ENCODE assay signal across 1 cellular context in the genomic region with DNA sequence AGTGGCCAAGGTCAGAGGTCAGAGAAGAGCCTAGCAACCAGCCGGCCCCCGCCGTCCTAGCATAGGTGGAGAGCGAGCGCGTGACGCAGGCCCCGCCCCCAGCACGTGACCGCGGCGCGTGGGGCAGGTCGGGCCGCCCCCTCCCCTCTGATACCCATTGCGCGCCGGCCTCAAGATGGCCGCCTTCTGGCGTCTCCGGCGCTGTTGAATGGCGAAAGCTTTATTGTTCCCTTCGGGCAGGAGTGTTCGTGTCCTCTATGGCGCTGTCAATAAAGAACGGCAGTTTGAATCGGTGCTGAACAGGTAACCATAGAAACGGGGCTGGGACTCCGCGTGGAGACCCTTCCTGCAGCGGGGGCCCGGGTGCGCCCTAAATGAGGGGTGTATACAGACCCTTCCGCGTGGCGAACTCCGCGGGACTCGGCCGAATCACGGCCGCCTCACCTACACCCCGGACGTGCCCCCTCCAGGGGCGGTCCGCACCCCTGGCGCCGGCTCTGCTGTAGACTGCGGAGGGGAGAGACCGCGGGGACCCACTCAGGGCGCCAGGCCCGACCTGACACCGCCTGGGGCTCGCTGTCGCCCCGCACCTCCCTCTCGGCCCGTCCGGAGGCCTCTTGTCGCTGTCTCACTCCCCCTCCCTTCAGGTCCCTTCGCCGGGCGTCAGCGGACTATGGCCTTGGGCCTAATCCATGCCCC.
TF ChIP-seq lines count a peak whose summit lies in the region.

A gene with protein sequence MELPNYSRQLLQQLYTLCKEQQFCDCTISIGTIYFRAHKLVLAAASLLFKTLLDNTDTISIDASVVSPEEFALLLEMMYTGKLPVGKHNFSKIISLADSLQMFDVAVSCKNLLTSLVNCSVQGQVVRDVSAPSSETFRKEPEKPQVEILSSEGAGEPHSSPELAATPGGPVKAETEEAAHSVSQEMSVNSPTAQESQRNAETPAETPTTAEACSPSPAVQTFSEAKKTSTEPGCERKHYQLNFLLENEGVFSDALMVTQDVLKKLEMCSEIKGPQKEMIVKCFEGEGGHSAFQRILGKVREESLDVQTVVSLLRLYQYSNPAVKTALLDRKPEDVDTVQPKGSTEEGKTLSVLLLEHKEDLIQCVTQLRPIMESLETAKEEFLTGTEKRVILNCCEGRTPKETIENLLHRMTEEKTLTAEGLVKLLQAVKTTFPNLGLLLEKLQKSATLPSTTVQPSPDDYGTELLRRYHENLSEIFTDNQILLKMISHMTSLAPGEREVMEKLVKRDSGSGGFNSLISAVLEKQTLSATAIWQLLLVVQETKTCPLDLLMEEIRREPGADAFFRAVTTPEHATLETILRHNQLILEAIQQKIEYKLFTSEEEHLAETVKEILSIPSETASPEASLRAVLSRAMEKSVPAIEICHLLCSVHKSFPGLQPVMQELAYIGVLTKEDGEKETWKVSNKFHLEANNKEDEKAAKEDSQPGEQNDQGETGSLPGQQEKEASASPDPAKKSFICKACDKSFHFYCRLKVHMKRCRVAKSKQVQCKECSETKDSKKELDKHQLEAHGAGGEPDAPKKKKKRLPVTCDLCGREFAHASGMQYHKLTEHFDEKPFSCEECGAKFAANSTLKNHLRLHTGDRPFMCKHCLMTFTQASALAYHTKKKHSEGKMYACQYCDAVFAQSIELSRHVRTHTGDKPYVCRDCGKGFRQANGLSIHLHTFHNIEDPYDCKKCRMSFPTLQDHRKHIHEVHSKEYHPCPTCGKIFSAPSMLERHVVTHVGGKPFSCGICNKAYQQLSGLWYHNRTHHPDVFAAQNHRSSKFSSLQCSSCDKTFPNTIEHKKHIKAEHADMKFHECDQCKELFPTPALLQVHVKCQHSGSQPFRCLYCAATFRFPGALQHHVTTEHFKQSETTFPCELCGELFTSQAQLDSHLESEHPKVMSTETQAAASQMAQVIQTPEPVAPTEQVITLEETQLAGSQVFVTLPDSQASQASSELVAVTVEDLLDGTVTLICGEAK (plus strand): TSS at position 150 of the 699 bp plus-strand sequence. CDS start 38,098 bp downstream, outside the sequence.

TF ChIP-seq in HepG2, 621 proteins besides CTCF, POLR2A, EP300 and RAD21 (continued from another document and continues in another):
- TF ChIP-seq, protein P1, sequence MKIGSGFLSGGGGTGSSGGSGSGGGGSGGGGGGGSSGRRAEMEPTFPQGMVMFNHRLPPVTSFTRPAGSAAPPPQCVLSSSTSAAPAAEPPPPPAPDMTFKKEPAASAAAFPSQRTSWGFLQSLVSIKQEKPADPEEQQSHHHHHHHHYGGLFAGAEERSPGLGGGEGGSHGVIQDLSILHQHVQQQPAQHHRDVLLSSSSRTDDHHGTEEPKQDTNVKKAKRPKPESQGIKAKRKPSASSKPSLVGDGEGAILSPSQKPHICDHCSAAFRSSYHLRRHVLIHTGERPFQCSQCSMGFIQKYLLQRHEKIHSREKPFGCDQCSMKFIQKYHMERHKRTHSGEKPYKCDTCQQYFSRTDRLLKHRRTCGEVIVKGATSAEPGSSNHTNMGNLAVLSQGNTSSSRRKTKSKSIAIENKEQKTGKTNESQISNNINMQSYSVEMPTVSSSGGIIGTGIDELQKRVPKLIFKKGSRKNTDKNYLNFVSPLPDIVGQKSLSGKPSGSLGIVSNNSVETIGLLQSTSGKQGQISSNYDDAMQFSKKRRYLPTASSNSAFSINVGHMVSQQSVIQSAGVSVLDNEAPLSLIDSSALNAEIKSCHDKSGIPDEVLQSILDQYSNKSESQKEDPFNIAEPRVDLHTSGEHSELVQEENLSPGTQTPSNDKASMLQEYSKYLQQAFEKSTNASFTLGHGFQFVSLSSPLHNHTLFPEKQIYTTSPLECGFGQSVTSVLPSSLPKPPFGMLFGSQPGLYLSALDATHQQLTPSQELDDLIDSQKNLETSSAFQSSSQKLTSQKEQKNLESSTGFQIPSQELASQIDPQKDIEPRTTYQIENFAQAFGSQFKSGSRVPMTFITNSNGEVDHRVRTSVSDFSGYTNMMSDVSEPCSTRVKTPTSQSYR (CRISPR knock-in tag; IDR thresholded peaks at IDR 0.05; ENCODE audit: borderline replicate concordance): peak; percentile 69
- TF ChIP-seq SIN3B (IDR thresholded peaks at IDR 0.05; ENCODE audit: low read length): 0 out of 2 replicates have a peak, but pooled peaks have one; percentile 67
- peak; percentile 83 for TF ChIP-seq PHF21A (CRISPR knock-in tag; IDR thresholded peaks at IDR 0.05)
- TF ChIP-seq, protein P2, sequence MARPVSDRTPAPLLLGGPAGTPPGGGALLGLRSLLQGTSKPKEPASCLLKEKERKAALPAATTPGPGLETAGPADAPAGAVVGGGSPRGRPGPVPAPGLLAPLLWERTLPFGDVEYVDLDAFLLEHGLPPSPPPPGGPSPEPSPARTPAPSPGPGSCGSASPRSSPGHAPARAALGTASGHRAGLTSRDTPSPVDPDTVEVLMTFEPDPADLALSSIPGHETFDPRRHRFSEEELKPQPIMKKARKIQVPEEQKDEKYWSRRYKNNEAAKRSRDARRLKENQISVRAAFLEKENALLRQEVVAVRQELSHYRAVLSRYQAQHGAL (CRISPR knock-in tag; IDR thresholded peaks at IDR 0.05; ENCODE audit: not compliant biosample characterization): no peak
- TF ChIP-seq ZNF260 (CRISPR knock-in tag; IDR thresholded peaks at IDR 0.05; ENCODE audit: borderline replicate concordance, low read depth): no peak
- TF ChIP-seq NFKB2 (CRISPR knock-in tag; IDR thresholded peaks at IDR 0.05; ENCODE audit: borderline replicate concordance): peak; percentile 67; the same call in 1 of the 2 replicates
- TF ChIP-seq, protein P3, sequence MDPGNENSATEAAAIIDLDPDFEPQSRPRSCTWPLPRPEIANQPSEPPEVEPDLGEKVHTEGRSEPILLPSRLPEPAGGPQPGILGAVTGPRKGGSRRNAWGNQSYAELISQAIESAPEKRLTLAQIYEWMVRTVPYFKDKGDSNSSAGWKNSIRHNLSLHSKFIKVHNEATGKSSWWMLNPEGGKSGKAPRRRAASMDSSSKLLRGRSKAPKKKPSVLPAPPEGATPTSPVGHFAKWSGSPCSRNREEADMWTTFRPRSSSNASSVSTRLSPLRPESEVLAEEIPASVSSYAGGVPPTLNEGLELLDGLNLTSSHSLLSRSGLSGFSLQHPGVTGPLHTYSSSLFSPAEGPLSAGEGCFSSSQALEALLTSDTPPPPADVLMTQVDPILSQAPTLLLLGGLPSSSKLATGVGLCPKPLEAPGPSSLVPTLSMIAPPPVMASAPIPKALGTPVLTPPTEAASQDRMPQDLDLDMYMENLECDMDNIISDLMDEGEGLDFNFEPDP (CRISPR knock-in tag; conservative IDR thresholded peaks at IDR 0.05): no peak
- no peak for TF ChIP-seq ATAD3A (CRISPR knock-in tag; IDR thresholded peaks at IDR 0.05)
- no peak for TF ChIP-seq ZNF333 (CRISPR knock-in tag; IDR thresholded peaks at IDR 0.05; ENCODE audit: borderline replicate concordance)
- TF ChIP-seq, protein P4, sequence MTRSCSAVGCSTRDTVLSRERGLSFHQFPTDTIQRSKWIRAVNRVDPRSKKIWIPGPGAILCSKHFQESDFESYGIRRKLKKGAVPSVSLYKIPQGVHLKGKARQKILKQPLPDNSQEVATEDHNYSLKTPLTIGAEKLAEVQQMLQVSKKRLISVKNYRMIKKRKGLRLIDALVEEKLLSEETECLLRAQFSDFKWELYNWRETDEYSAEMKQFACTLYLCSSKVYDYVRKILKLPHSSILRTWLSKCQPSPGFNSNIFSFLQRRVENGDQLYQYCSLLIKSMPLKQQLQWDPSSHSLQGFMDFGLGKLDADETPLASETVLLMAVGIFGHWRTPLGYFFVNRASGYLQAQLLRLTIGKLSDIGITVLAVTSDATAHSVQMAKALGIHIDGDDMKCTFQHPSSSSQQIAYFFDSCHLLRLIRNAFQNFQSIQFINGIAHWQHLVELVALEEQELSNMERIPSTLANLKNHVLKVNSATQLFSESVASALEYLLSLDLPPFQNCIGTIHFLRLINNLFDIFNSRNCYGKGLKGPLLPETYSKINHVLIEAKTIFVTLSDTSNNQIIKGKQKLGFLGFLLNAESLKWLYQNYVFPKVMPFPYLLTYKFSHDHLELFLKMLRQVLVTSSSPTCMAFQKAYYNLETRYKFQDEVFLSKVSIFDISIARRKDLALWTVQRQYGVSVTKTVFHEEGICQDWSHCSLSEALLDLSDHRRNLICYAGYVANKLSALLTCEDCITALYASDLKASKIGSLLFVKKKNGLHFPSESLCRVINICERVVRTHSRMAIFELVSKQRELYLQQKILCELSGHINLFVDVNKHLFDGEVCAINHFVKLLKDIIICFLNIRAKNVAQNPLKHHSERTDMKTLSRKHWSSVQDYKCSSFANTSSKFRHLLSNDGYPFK (CRISPR knock-in tag; IDR thresholded peaks at IDR 0.05; ENCODE audit: borderline replicate concordance): peak; percentile 98
- TF ChIP-seq, protein P5, sequence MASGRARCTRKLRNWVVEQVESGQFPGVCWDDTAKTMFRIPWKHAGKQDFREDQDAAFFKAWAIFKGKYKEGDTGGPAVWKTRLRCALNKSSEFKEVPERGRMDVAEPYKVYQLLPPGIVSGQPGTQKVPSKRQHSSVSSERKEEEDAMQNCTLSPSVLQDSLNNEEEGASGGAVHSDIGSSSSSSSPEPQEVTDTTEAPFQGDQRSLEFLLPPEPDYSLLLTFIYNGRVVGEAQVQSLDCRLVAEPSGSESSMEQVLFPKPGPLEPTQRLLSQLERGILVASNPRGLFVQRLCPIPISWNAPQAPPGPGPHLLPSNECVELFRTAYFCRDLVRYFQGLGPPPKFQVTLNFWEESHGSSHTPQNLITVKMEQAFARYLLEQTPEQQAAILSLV (CRISPR knock-in tag; IDR thresholded peaks at IDR 0.05; ENCODE audit: borderline replicate concordance): peak; percentile 78
- TF ChIP-seq RFX3 (CRISPR knock-in tag; IDR thresholded peaks at IDR 0.05): peak; percentile 82
- TF ChIP-seq, protein P6, sequence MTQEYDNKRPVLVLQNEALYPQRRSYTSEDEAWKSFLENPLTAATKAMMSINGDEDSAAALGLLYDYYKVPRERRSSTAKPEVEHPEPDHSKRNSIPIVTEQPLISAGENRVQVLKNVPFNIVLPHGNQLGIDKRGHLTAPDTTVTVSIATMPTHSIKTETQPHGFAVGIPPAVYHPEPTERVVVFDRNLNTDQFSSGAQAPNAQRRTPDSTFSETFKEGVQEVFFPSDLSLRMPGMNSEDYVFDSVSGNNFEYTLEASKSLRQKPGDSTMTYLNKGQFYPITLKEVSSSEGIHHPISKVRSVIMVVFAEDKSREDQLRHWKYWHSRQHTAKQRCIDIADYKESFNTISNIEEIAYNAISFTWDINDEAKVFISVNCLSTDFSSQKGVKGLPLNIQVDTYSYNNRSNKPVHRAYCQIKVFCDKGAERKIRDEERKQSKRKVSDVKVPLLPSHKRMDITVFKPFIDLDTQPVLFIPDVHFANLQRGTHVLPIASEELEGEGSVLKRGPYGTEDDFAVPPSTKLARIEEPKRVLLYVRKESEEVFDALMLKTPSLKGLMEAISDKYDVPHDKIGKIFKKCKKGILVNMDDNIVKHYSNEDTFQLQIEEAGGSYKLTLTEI (CRISPR knock-in tag; conservative IDR thresholded peaks at IDR 0.05): no peak
- no peak for TF ChIP-seq GATA4 (IDR thresholded peaks at IDR 0.05; ENCODE audit: borderline replicate concordance, low read depth)
- peak; percentile 96 for TF ChIP-seq ZNF556 (CRISPR knock-in tag; IDR thresholded peaks at IDR 0.05; ENCODE audit: borderline replicate concordance)
- no peak for TF ChIP-seq MATR3 (CRISPR knock-in tag; IDR thresholded peaks at IDR 0.05)
- TF ChIP-seq HDAC6 (IDR thresholded peaks at IDR 0.05; ENCODE audit: low read depth, low read length): no peak
- no peak for TF ChIP-seq ZNF780A (CRISPR knock-in tag; IDR thresholded peaks at IDR 0.05)
- TF ChIP-seq HMG20B (CRISPR knock-in tag; conservative IDR thresholded peaks at IDR 0.05): peak; percentile 73; the same call in 1 of the 2 replicates
- TF ChIP-seq, protein P7, sequence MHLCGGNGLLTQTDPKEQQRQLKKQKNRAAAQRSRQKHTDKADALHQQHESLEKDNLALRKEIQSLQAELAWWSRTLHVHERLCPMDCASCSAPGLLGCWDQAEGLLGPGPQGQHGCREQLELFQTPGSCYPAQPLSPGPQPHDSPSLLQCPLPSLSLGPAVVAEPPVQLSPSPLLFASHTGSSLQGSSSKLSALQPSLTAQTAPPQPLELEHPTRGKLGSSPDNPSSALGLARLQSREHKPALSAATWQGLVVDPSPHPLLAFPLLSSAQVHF (CRISPR knock-in tag; IDR thresholded peaks at IDR 0.05): no peak
- TF ChIP-seq, protein P8, sequence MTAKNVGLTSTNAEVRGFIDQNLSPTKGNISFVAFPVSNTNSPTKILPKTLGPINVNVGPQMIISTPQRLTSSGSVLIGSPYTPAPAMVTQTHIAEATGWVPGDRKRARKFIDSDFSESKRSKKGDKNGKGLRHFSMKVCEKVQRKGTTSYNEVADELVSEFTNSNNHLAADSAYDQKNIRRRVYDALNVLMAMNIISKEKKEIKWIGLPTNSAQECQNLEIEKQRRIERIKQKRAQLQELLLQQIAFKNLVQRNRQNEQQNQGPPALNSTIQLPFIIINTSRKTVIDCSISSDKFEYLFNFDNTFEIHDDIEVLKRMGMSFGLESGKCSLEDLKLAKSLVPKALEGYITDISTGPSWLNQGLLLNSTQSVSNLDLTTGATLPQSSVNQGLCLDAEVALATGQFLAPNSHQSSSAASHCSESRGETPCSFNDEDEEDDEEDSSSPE (CRISPR knock-in tag; IDR thresholded peaks at IDR 0.05): peak; percentile 70
- TF ChIP-seq ATM (IDR thresholded peaks at IDR 0.05; ENCODE audit: borderline replicate concordance): no peak
- TF ChIP-seq ZNF282 (IDR thresholded peaks at IDR 0.05; ENCODE audit: partially characterized antibody): no peak
- peak; percentile 49 for TF ChIP-seq TBL1XR1 (IDR thresholded peaks at IDR 0.05; ENCODE audit: borderline replicate concordance, low read length, partially characterized antibody)
- no peak for TF ChIP-seq ZNF30 (CRISPR knock-in tag; IDR thresholded peaks at IDR 0.05)
- TF ChIP-seq FOXK1 (CRISPR knock-in tag; IDR thresholded peaks at IDR 0.05; ENCODE audit: borderline replicate concordance, low read depth): peak; percentile 95
- peak; percentile 98 for TF ChIP-seq KMT2B (CRISPR knock-in tag; IDR thresholded peaks at IDR 0.05)
- peak; percentile 89 for TF ChIP-seq NR2F6 (IDR thresholded peaks at IDR 0.05)
- peak; percentile 97 for TF ChIP-seq NR2F6 (CRISPR knock-in tag; IDR thresholded peaks at IDR 0.05)
- TF ChIP-seq MEF2D (CRISPR knock-in tag; IDR thresholded peaks at IDR 0.05): no peak
- 0 out of 2 replicates have a peak, but pooled peaks have one; percentile 54 for TF ChIP-seq NFKBIZ (CRISPR knock-in tag; IDR thresholded peaks at IDR 0.05)
- TF ChIP-seq RBM22 (optimal IDR thresholded peaks at IDR 0.05; ENCODE audit: low read length): peak; percentile 72
- no peak for TF ChIP-seq CC2D1A (CRISPR knock-in tag; IDR thresholded peaks at IDR 0.05)
- no peak for TF ChIP-seq ZNF7 (CRISPR knock-in tag; IDR thresholded peaks at IDR 0.05)
- no peak; the same call in 1 of the 2 replicates for TF ChIP-seq HOXD1 (CRISPR knock-in tag; IDR thresholded peaks at IDR 0.05)
- no peak for TF ChIP-seq SYNCRIP (IDR thresholded peaks at IDR 0.05; ENCODE audit: insufficient read depth, low read depth, low read length)
- no peak for TF ChIP-seq NPAS2 (CRISPR knock-in tag; IDR thresholded peaks at IDR 0.05; ENCODE audit: borderline replicate concordance)
- TF ChIP-seq, protein P9, sequence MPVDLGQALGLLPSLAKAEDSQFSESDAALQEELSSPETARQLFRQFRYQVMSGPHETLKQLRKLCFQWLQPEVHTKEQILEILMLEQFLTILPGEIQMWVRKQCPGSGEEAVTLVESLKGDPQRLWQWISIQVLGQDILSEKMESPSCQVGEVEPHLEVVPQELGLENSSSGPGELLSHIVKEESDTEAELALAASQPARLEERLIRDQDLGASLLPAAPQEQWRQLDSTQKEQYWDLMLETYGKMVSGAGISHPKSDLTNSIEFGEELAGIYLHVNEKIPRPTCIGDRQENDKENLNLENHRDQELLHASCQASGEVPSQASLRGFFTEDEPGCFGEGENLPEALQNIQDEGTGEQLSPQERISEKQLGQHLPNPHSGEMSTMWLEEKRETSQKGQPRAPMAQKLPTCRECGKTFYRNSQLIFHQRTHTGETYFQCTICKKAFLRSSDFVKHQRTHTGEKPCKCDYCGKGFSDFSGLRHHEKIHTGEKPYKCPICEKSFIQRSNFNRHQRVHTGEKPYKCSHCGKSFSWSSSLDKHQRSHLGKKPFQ (CRISPR knock-in tag; IDR thresholded peaks at IDR 0.05; ENCODE audit: insufficient replicate concordance): no peak
- no peak for TF ChIP-seq TCF7L2 (IDR thresholded peaks at IDR 0.05; ENCODE audit: low read depth, low read length)
- TF ChIP-seq CBFB (CRISPR knock-in tag; IDR thresholded peaks at IDR 0.05): peak; percentile 90
